Comparison of ENCODE assay signal across 18 cellular contexts in genomic region chr7:143913945-143914615, GRCh38. TPM values are rescaled to one million over a fixed set of nuclear protein-coding genes. Genes with fewer than 3 reads are reported as not detected.
A peak's percentile ranks its signal among the peaks of the same experiment; 100 is the strongest.
DNase-seq lines count a peak whose midpoint lies in the region; ATAC-seq, FAIRE-seq and TF ChIP-seq lines count a peak whose summit lies in the region.
"Had no signal": no experiment of that assay in that cellular context is flagged by ENCODE, and none has a peak within 500 bp of the region (broad histone marks: within the 10 kb centered on the region; RNA-seq: fewer than 3 reads in every experiment).

No MANE protein-coding gene starts in this region.

- FAIRE-seq in HepG2 (lab: Jason Lieb, UNC), result peak; percentile 43
- FAIRE-seq: GM12878, GM18507 had no signal

- H3K36me3 ChIP-seq in Caco-2 (ENCODE audit: control insufficient read depth, insufficient read depth, low read length), result no peaks in the 10 kb centered on the region
- H3K36me3 ChIP-seq in HepG2 (replicated peaks in 1 of 2; ENCODE audit: control insufficient read depth in 1 of 2, insufficient read depth in 2 of 2, low read length in 2 of 2), result no peaks in the 10 kb centered on the region

- H3K4me1 ChIP-seq in Caco-2, result peaks cover 14% of the 10 kb centered on the region; the same call in 1 of the 2 replicates
- peaks cover 51% of the 10 kb centered on the region for H3K4me1 ChIP-seq in HepG2 (ENCODE audit: insufficient read depth, low read length)

- H3K9me3 ChIP-seq in Caco-2, result peaks cover 3% of the 10 kb centered on the region; the same call in 1 of the 2 replicates
- H3K9me3 ChIP-seq in HepG2 (ENCODE audit: low read length), result no peaks in the 10 kb centered on the region

- H3K9ac ChIP-seq in HepG2 (ENCODE audit: insufficient read depth, low read depth, low read length), result no peak overlapping the region

- H3K4me1 Mint-ChIP-seq in Caco-2 (ENCODE audit: low read depth, unreplicated experiment), result peaks cover 12% of the 10 kb centered on the region
- peaks cover 12% of the 10 kb centered on the region for H3K4me1 Mint-ChIP-seq in stimulated activated naive CD8-positive, alpha-beta T cell treated with anti-CD3 and anti-CD28 coated beads, Interleukin-15, Interleukin-2, amounts not matched to agents 100 ng/mL and 50 ng/mL, for 24 hours (ENCODE audit: low read depth)
- H3K4me1 Mint-ChIP-seq: CD14-positive monocyte; CD8-positive, alpha-beta memory T cell; GM23338 had no signal

- no peak for TF ChIP-seq POLR2A in HepG2 (IDR thresholded peaks at IDR 0.05; ENCODE audit: insufficient read depth in 1 of 2, low read depth in 2 of 2, low read length in 2 of 2)

- peak overlapping the region; percentile 47 for H3K27ac ChIP-seq in HepG2 (ENCODE audit: extremely low read length, insufficient read depth, low read length)

- H3K27me3 Mint-ChIP-seq in Caco-2 (ENCODE audit: insufficient read depth, unreplicated experiment), result no peaks in the 10 kb centered on the region
- H3K27me3 Mint-ChIP-seq in stimulated activated naive CD8-positive, alpha-beta T cell treated with anti-CD3 and anti-CD28 coated beads, Interleukin-15, Interleukin-2, amounts not matched to agents 100 ng/mL and 50 ng/mL, for 24 hours, result peaks cover 14% of the 10 kb centered on the region

- H2AFZ ChIP-seq in HepG2 (ENCODE audit: low read length), result no peak overlapping the region
- H2AFZ ChIP-seq: GM23338 had no signal

- H3K4me2 ChIP-seq in HepG2 (ENCODE audit: low read depth, low read length), result peak overlapping the region; percentile 58
- H3K4me2 ChIP-seq: GM23338 had no signal

- WGBS in HepG2 (ENCODE audit: low lambda C conversion rate), result 31% methylated on average over 3 of the region's 3 CpGs

- no peak for DNase-seq in Caco-2
- peak; percentile 17 for DNase-seq in DMS53 treated with DMSO at 0.1 percent for 48 hours (lab: John Stamatoyannopoulos, UW; ENCODE audit: unreplicated experiment)
- DNase-seq in HepG2 (ENCODE audit: low spot score), result peak; percentile 34
- DNase-seq in NAMALWA (ENCODE audit: low spot score), result no peak
- DNase-seq in activated CD8-positive, alpha-beta memory T cell treated with anti-CD3 and anti-CD28 coated beads, Interleukin-2, amount 50 U/mL, for 4 hours, result no peak
- DNase-seq: CD8-positive, alpha-beta memory T cell; DMS79; H7 had no signal

- BruUV-seq in Caco-2 (replicated peaks; lab: Mats Ljungman, UMichigan) (no TSS peak), HepG2 (replicated peaks; lab: Mats Ljungman, UMichigan) (no TSS peak)

- H3K9me3 Mint-ChIP-seq in Caco-2 (ENCODE audit: unreplicated experiment), result peaks cover 16% of the 10 kb centered on the region
- no peaks in the 10 kb centered on the region for H3K9me3 Mint-ChIP-seq in stimulated activated naive CD8-positive, alpha-beta T cell treated with anti-CD3 and anti-CD28 coated beads, Interleukin-15, Interleukin-2, amounts not matched to agents 100 ng/mL and 50 ng/mL, for 24 hours
- H3K9me3 Mint-ChIP-seq: CD8-positive, alpha-beta memory T cell; GM23338 had no signal

- H3K27me3 ChIP-seq in Caco-2 (replicated peaks; ENCODE audit: control insufficient read depth, insufficient read depth, low read length) (no peaks in the 10 kb centered on the region), HepG2 (ENCODE audit: control insufficient read depth in 1 of 2, insufficient read depth in 2 of 2, low read length in 2 of 2) (no peaks in the 10 kb centered on the region)

- no peak overlapping the region for H3K27ac Mint-ChIP-seq in Caco-2 (ENCODE audit: unreplicated experiment)
- peak overlapping the region; percentile 18 for H3K27ac Mint-ChIP-seq in stimulated activated naive CD8-positive, alpha-beta T cell treated with anti-CD3 and anti-CD28 coated beads, Interleukin-15, Interleukin-2, amounts not matched to agents 100 ng/mL and 50 ng/mL, for 24 hours
- H3K27ac Mint-ChIP-seq: CD14-positive monocyte; CD8-positive, alpha-beta memory T cell; GM23338 had no signal

- CTCF ChIA-PET in Caco-2 (lab: Charles Lee), result interaction anchor here (1.0 kb wide), 1 partner anchor 12 kb away, joined by 3 read pairs; the partner anchor contains the start of gene TCAF1
- CTCF ChIA-PET in HepG2 (lab: Yijun Ruan, JAX; ENCODE audit: low intra/inter-chr PET ratio, low total read pairs), result no interaction called here

- intact Hi-C loops in Caco-2 (cut with micrococcal nuclease; ENCODE audit: unreplicated experiment), result loop anchor here (1.0 kb wide), 1 partner anchor 12 kb away; the partner anchor contains the start of gene TCAF1
- intact Hi-C loops in HepG2 (cut with micrococcal nuclease; ENCODE audit: unreplicated experiment), result no loop called here

- no peaks in the 10 kb centered on the region for H3K79me2 ChIP-seq in HepG2 (ENCODE audit: insufficient read depth, low read length)

- no peaks in the 10 kb centered on the region for H4K20me1 ChIP-seq in HepG2 (ENCODE audit: insufficient read depth, low read length)

- POLR2A ChIA-PET in Caco-2 (lab: Charles Lee), result interaction anchor here (0.7 to 1.5 kb wide), 2 partner anchors 12 to 61 kb away, joined by 3 to 4 read pairs; partner anchors contain the start of gene TCAF1
- POLR2A ChIA-PET in HepG2 (lab: Yijun Ruan, JAX), result interaction anchor here (0.7 to 1.5 kb wide), 2 partner anchors 12 to 31 kb away, joined by 3 to 17 read pairs; partner anchors contain the start of gene TCAF1

- ATAC-seq in HepG2, result peak; percentile 79
- ATAC-seq in HG03342 (IDR thresholded peaks at IDR 0.05; ENCODE audit: unreplicated experiment), result no peak
- ATAC-seq: GM23338 had no signal

- H3K4me3 ChIP-seq in Caco-2 (ENCODE audit: low read depth, low read length), result no peak overlapping the region
- peak overlapping the region in 1 of 3 experiments; percentile 7; a peak in 1 of 6 replicates for H3K4me3 ChIP-seq in HepG2 (replicated peaks in 1 of 3; ENCODE audit: insufficient read depth in 1 of 3, low read depth in 2 of 3, low read length in 3 of 3)
- H3K4me3 ChIP-seq: GM12878, GM23338 had no signal

- in situ Hi-C loops in HepG2 (cut with HindIII; ENCODE audit: extremely low pct_ligation_motif_present, low pct_unique_long_range_greater_than_20kb), result loop anchor here (25.0 kb wide), 1 partner anchor 527 kb away; the partner anchor contains the start of gene ZYX

- TF ChIP-seq EP300 in HepG2 (IDR thresholded peaks at IDR 0.05; ENCODE audit: low read depth in 2 of 2, low read length in 2 of 2) (no peak), HepG2 (CRISPR knock-in tag; IDR thresholded peaks at IDR 0.05; ENCODE audit: borderline replicate concordance) (no peak)

- TF ChIP-seq CTCF in Caco-2 (IDR thresholded peaks at IDR 0.05; ENCODE audit: insufficient read depth in 1 of 2, low read depth in 1 of 2, low read length in 1 of 2, severe bottlenecking in 1 of 2, unreplicated experiment in 1 of 2), result no peak
- no peak for TF ChIP-seq CTCF in HepG2 (CRISPR knock-in tag; IDR thresholded peaks at IDR 0.05)

- no peaks in the 10 kb centered on the region for H3K36me3 Mint-ChIP-seq in Caco-2 (ENCODE audit: insufficient read depth, unreplicated experiment)
- no peaks in the 10 kb centered on the region for H3K36me3 Mint-ChIP-seq in stimulated activated naive CD8-positive, alpha-beta T cell treated with anti-CD3 and anti-CD28 coated beads, Interleukin-15, Interleukin-2, amounts not matched to agents 100 ng/mL and 50 ng/mL, for 24 hours (ENCODE audit: low read depth)
- H3K36me3 Mint-ChIP-seq: CD14-positive monocyte; CD8-positive, alpha-beta memory T cell had no signal

- peak overlapping the region; percentile 40 for H3K4me3 Mint-ChIP-seq in Caco-2 (ENCODE audit: unreplicated experiment)
- H3K4me3 Mint-ChIP-seq in stimulated activated naive CD8-positive, alpha-beta T cell treated with anti-CD3 and anti-CD28 coated beads, Interleukin-15, Interleukin-2, amounts not matched to agents 100 ng/mL and 50 ng/mL, for 24 hours, result no peak overlapping the region
- H3K4me3 Mint-ChIP-seq: CD14-positive monocyte; CD8-positive, alpha-beta memory T cell; GM23338 had no signal

- no peak for TF ChIP-seq RAD21 in HepG2 (CRISPR knock-in tag; IDR thresholded peaks at IDR 0.05)

RNA-seq across cellular contexts. Expression of gene TCAF1, which starts 12.1 kb away (rescaled TPM):
- total RNA-seq in Caco-2 (2022) (92.3 and 95.1 TPM in 2 replicates), HepG2 (2016; rRNA removed; fragmentation: Illumina TruSeq; extraction: Trizol) (101 and 124 TPM in 2 replicates)
- 3.7 and 4.9 TPM in 2 replicates for total RNA-seq in HepG2 (2016; cell fraction: cytosol; rRNA removed; fragmentation: Illumina TruSeq; extraction: Trizol; ENCODE audit: low read depth)
- total RNA-seq in HepG2 (2016; cell fraction: insoluble cytoplasmic fraction; rRNA removed; fragmentation: Illumina TruSeq; extraction: Trizol), result 101 and 104 TPM in 2 replicates
- 19.6 and 22.3 TPM in 2 replicates for total RNA-seq in HepG2 (2016; cell fraction: membrane; rRNA removed; fragmentation: Illumina TruSeq; extraction: Trizol)
- total RNA-seq in HepG2 (2016; cell fraction: nucleus; rRNA removed; fragmentation: Illumina TruSeq; extraction: Trizol), result 68.3 and 72.5 TPM in 2 replicates
- 36.2 and 40.0 TPM in 2 replicates for polyA plus RNA-seq in HepG2 (2011; rRNA removed)
- 25.8 and 27.9 TPM in 2 replicates for polyA plus RNA-seq in HepG2 (2011; cell fraction: cytosol; rRNA removed)
- 28.0 and 33.8 TPM in 2 replicates for polyA plus RNA-seq in HepG2 (2011; cell fraction: nucleus; rRNA removed)
- 62.6 and 65.1 TPM in 2 replicates for polyA plus RNA-seq in HepG2 (2012)
- polyA plus RNA-seq in HepG2 (2016; cell fraction: cytosol; fragmentation: Illumina TruSeq; extraction: Trizol; ENCODE audit: low read depth), result 1.7 and 2.1 TPM in 2 replicates
- 67.8 and 76.7 TPM in 2 replicates for polyA plus RNA-seq in HepG2 (2016; cell fraction: insoluble cytoplasmic fraction; fragmentation: Illumina TruSeq; extraction: Trizol; ENCODE audit: low read depth)
- 4.5 and 5.8 TPM in 2 replicates for polyA plus RNA-seq in HepG2 (2016; cell fraction: membrane; fragmentation: Illumina TruSeq; extraction: Trizol; ENCODE audit: low read depth)
- polyA plus RNA-seq in HepG2 (2016; cell fraction: nucleus; fragmentation: Illumina TruSeq; extraction: Trizol; ENCODE audit: insufficient read depth, low read depth), result 55.2 and 55.9 TPM in 2 replicates
- 43.9 and 200 TPM in 2 replicates for polyA minus RNA-seq in HepG2 (2011; rRNA and poly(A)+ RNA removed; ENCODE audit: low replicate concordance)
- 52.7 and 61.0 TPM in 2 replicates for polyA minus RNA-seq in HepG2 (2011; cell fraction: cytosol; rRNA and poly(A)+ RNA removed)
- 51.2 and 68.0 TPM in 2 replicates for polyA minus RNA-seq in HepG2 (2011; cell fraction: nucleus; rRNA and poly(A)+ RNA removed)

RNA-seq across cellular contexts. Expression of gene OR2F2, which starts 21.0 kb away (rescaled TPM):
- total RNA-seq in Caco-2 (2022), result not detected in 2 replicates
- total RNA-seq in HepG2 (2016; rRNA removed; fragmentation: Illumina TruSeq; extraction: Trizol), result 0.13 TPM in 1 of 2 replicates, not detected in the other
- not detected in 2 replicates for total RNA-seq in HepG2 (2016; cell fraction: cytosol; rRNA removed; fragmentation: Illumina TruSeq; extraction: Trizol; ENCODE audit: low read depth)
- total RNA-seq in HepG2 (2016; cell fraction: insoluble cytoplasmic fraction; rRNA removed; fragmentation: Illumina TruSeq; extraction: Trizol), result 0.13 TPM in 1 of 2 replicates, not detected in the other
- not detected in 2 replicates for total RNA-seq in HepG2 (2016; cell fraction: membrane; rRNA removed; fragmentation: Illumina TruSeq; extraction: Trizol)
- total RNA-seq in HepG2 (2016; cell fraction: nucleus; rRNA removed; fragmentation: Illumina TruSeq; extraction: Trizol), result 0.34 and 0.37 TPM in 2 replicates
- polyA plus RNA-seq in HepG2 (2011; rRNA removed), result not detected in 2 replicates
- not detected in 2 replicates for polyA plus RNA-seq in HepG2 (2011; cell fraction: cytosol; rRNA removed)
- 0.36 and 0.59 TPM in 2 replicates for polyA plus RNA-seq in HepG2 (2011; cell fraction: nucleus; rRNA removed)
- polyA plus RNA-seq in HepG2 (2012), result not detected in 2 replicates
- polyA plus RNA-seq in HepG2 (2016; cell fraction: cytosol; fragmentation: Illumina TruSeq; extraction: Trizol; ENCODE audit: low read depth), result not detected in 2 replicates
- not detected in 2 replicates for polyA plus RNA-seq in HepG2 (2016; cell fraction: insoluble cytoplasmic fraction; fragmentation: Illumina TruSeq; extraction: Trizol; ENCODE audit: low read depth)
- polyA plus RNA-seq in HepG2 (2016; cell fraction: membrane; fragmentation: Illumina TruSeq; extraction: Trizol; ENCODE audit: low read depth), result not detected in 2 replicates
- polyA plus RNA-seq in HepG2 (2016; cell fraction: nucleus; fragmentation: Illumina TruSeq; extraction: Trizol; ENCODE audit: insufficient read depth, low read depth), result not detected in 2 replicates
- polyA minus RNA-seq in HepG2 (2011; rRNA and poly(A)+ RNA removed; ENCODE audit: low replicate concordance), result 4.9 TPM in 1 of 2 replicates, not detected in the other
- polyA minus RNA-seq in HepG2 (2011; cell fraction: cytosol; rRNA and poly(A)+ RNA removed), result not detected in 2 replicates
- 2.2 TPM in 2 replicates for polyA minus RNA-seq in HepG2 (2011; cell fraction: nucleus; rRNA and poly(A)+ RNA removed)
- total RNA-seq: A673; CD8-positive, alpha-beta memory T cell; G401; GM12878; GM23338; H7; HT-29 had no signal
- polyA plus RNA-seq: BJ; CD14-positive monocyte; CD8-positive, alpha-beta memory T cell; GM12878; GM23338 had no signal

RNA-seq across cellular contexts. Expression of gene OR2F1, which starts 40.6 kb away (rescaled TPM):
- total RNA-seq in Caco-2 (2022) (1.6 TPM in 1 of 2 replicates, not detected in the other), HepG2 (2016; rRNA removed; fragmentation: Illumina TruSeq; extraction: Trizol) (0.90 and 1.5 TPM in 2 replicates)
- total RNA-seq in HepG2 (2016; cell fraction: cytosol; rRNA removed; fragmentation: Illumina TruSeq; extraction: Trizol; ENCODE audit: low read depth), result 0.40 and 0.88 TPM in 2 replicates
- 1.4 TPM in 2 replicates for total RNA-seq in HepG2 (2016; cell fraction: insoluble cytoplasmic fraction; rRNA removed; fragmentation: Illumina TruSeq; extraction: Trizol)
- 0.65 and 0.79 TPM in 2 replicates for total RNA-seq in HepG2 (2016; cell fraction: membrane; rRNA removed; fragmentation: Illumina TruSeq; extraction: Trizol)
- 3.2 and 3.8 TPM in 2 replicates for total RNA-seq in HepG2 (2016; cell fraction: nucleus; rRNA removed; fragmentation: Illumina TruSeq; extraction: Trizol)
- 0.35 and 0.36 TPM in 2 replicates for polyA plus RNA-seq in HepG2 (2011; rRNA removed)
- 0.16 and 0.51 TPM in 2 replicates for polyA plus RNA-seq in HepG2 (2011; cell fraction: cytosol; rRNA removed)
- 0.45 and 0.62 TPM in 2 replicates for polyA plus RNA-seq in HepG2 (2011; cell fraction: nucleus; rRNA removed)
- polyA plus RNA-seq in HepG2 (2012), result 2.4 TPM in 1 of 2 replicates, not detected in the other
- 0.49 and 0.78 TPM in 2 replicates for polyA plus RNA-seq in HepG2 (2016; cell fraction: cytosol; fragmentation: Illumina TruSeq; extraction: Trizol; ENCODE audit: low read depth)
- polyA plus RNA-seq in HepG2 (2016; cell fraction: insoluble cytoplasmic fraction; fragmentation: Illumina TruSeq; extraction: Trizol; ENCODE audit: low read depth), result 0.47 and 0.98 TPM in 2 replicates
- 0.63 and 1.0 TPM in 2 replicates for polyA plus RNA-seq in HepG2 (2016; cell fraction: membrane; fragmentation: Illumina TruSeq; extraction: Trizol; ENCODE audit: low read depth)
- polyA plus RNA-seq in HepG2 (2016; cell fraction: nucleus; fragmentation: Illumina TruSeq; extraction: Trizol; ENCODE audit: insufficient read depth, low read depth), result 1.4 and 2.3 TPM in 2 replicates
- 4.0 TPM in 1 of 2 replicates, not detected in the other for polyA minus RNA-seq in HepG2 (2011; rRNA and poly(A)+ RNA removed; ENCODE audit: low replicate concordance)
- polyA minus RNA-seq in HepG2 (2011; cell fraction: cytosol; rRNA and poly(A)+ RNA removed), result not detected in 2 replicates
- polyA minus RNA-seq in HepG2 (2011; cell fraction: nucleus; rRNA and poly(A)+ RNA removed), result 4.9 and 7.5 TPM in 2 replicates
- total RNA-seq: A673; CD8-positive, alpha-beta memory T cell; G401; GM12878; GM23338; H7; HT-29 had no signal
- polyA plus RNA-seq: BJ; CD14-positive monocyte; CD8-positive, alpha-beta memory T cell; GM12878; GM23338 had no signal

Comparison
In these comparisons a context has a peak if more than half of its experiments do, and no peak if none do; other contexts are left out.
1. DNase-seq: peak in DMS53 treated with DMSO at 0.1 percent for 48 hours (single experiment) and HepG2 (single experiment); none in Caco-2 (0 of 2), NAMALWA (single experiment) and activated CD8-positive, alpha-beta memory T cell treated with anti-CD3 and anti-CD28 coated beads, Interleukin-2, amount 50 U/mL, for 4 hours (single experiment).